Comparison of ENCODE assay signal across 8 cellular contexts in the genomic region with DNA sequence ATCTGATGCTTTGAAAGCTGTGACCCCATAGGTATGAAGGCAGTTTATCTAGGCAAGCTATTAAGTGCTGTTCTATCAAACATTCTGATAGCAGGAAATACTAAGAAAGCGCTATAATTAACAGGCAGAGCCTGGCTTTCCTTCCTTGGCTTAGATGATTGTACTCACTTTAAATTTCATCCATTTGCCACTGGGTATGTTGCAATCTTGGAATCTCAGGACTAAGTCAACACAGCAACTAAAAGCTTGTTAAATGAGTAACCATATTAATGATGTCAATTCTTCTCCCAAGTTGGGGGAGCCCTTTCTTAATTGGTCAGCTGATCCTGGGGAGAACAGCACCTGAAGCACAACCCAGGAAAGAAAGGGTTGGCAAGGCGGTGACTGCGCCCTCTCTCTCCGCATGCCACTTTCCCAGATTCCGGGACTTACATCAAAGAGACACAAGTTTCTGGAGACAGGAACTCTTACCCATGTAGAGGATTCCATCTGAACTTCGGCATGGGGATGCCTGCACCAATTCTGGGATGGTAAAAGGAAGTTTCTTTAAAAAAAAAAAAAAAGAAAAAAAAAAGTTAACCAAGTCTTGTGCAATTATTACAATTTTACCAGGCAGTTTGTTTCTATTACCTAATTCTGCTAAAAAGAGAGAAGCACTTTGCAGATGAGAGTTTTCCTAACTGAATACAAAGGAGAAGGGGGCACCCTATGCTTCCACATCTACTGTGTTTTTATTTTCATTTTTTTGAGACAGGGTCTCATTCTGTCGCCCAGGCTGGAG. TPM values are rescaled to one million over a fixed set of nuclear protein-coding genes. Genes with fewer than 3 reads are reported as not detected.
DNase-seq lines count a peak whose midpoint lies in the region; ATAC-seq and TF ChIP-seq lines count a peak whose summit lies in the region.

No MANE protein-coding gene starts in this region.

- H4K5ac ChIP-seq in IMR-90 (ENCODE audit: low read depth, low read length) = peak overlapping the region; percentile 39; the same call in 1 of the 2 replicates

- no peak overlapping the region; the same call in 1 of the 2 replicates for H2BK120ac ChIP-seq in IMR-90 (ENCODE audit: low read depth, low read length)

- TF ChIP-seq CTCF in IMR-90 (conservative IDR thresholded peaks at IDR 0.05; ENCODE audit: low read depth, low read length) (no peak), prostate gland (IDR thresholded peaks at IDR 0.05) (no peak), uterus (IDR thresholded peaks at IDR 0.05) (no peak)

- H3K9me1 ChIP-seq in IMR-90 (ENCODE audit: insufficient read depth, low read length) = peaks cover 2% of the 10 kb centered on the region; the same call in 1 of the 2 replicates

- intact Hi-C loops in IMR-90 (cut with micrococcal nuclease) (no loop called here), prostate gland (cut with DNase I) (no loop called here), uterus (cut with DNase I; ENCODE audit: low total_unique reads) (no loop called here)

- no peak overlapping the region for H3K23ac ChIP-seq in IMR-90 (ENCODE audit: low read depth, low read length)

- H2BK5ac ChIP-seq in IMR-90 (ENCODE audit: low read depth, low read length, poor library complexity, severe bottlenecking) = peak overlapping the region; percentile 61

- H3K18ac ChIP-seq in IMR-90 (ENCODE audit: low read depth, low read length) = peak overlapping the region; percentile 76

- TF ChIP-seq POLR2A in IMR-90 (IDR thresholded peaks at IDR 0.05; ENCODE audit: low read depth, low read length) (no peak), prostate gland (IDR thresholded peaks at IDR 0.05) (no peak), uterus (IDR thresholded peaks at IDR 0.05) (no peak)

- BruUV-seq in IMR-90 (replicated peaks; lab: Mats Ljungman, UMichigan) = no TSS peak

- H4K8ac ChIP-seq in IMR-90 (ENCODE audit: low read depth in 2 of 2, low read length in 2 of 2) = peak overlapping the region in 1 of 2 experiments; percentile 49; a peak in 1 of 4 replicates

- no peaks in the 10 kb centered on the region for H4K20me1 ChIP-seq in IMR-90 (ENCODE audit: insufficient read depth, low read length)

- peaks cover 11% of the 10 kb centered on the region for H3K4me1 ChIP-seq in IMR-90 (ENCODE audit: control insufficient read depth, insufficient read depth, low read length)
- peaks cover 3% of the 10 kb centered on the region for H3K4me1 ChIP-seq in prostate gland (replicated peaks)
- H3K4me1 ChIP-seq in uterus = no peaks in the 10 kb centered on the region

- ATAC-seq in GM18502 (IDR thresholded peaks at IDR 0.05; ENCODE audit: poor library complexity, unreplicated experiment) (peak; percentile 15), IMR-90 (ENCODE audit: low read depth) (peak; percentile 79), GM19023 (IDR thresholded peaks at IDR 0.05; ENCODE audit: unreplicated experiment) (no peak)

- H3K4me2 ChIP-seq in IMR-90 (ENCODE audit: low read depth, low read length) = peak overlapping the region; percentile 33; the same call in 1 of the 2 replicates

- H3K9me3 ChIP-seq in IMR-90 (ENCODE audit: control insufficient read depth, insufficient read depth, low read length) (peaks cover 3% of the 10 kb centered on the region), prostate gland (no peaks in the 10 kb centered on the region), uterus (no peaks in the 10 kb centered on the region)

- dilution Hi-C loops in IMR-90 (cut with HindIII; ENCODE audit: low sequenced_read_pairs, unreplicated experiment) = no loop called here

- H3K27me3 ChIP-seq in IMR-90 (ENCODE audit: control insufficient read depth, insufficient read depth, low read length) (no peaks in the 10 kb centered on the region), prostate gland (replicated peaks; ENCODE audit: insufficient read depth) (no peaks in the 10 kb centered on the region), uterus (no peaks in the 10 kb centered on the region)

- H3K4me3 ChIP-seq in IMR-90 (ENCODE audit: insufficient read depth, low read depth, low read length) (no peak overlapping the region), prostate gland (no peak overlapping the region), uterus (no peak overlapping the region)

- no peak overlapping the region for H2AFZ ChIP-seq in IMR-90 (replicated peaks; ENCODE audit: low read length, poor library complexity)

- CTCF ChIA-PET in IMR-90 (lab: Yijun Ruan, JAX) = interaction anchor here (0.7 to 1.2 kb wide), 2 partner anchors 10 to 702 kb away, joined by 3 to 4 read pairs; no protein-coding TSS in a partner anchor

- peak overlapping the region; percentile 10; the same call in 1 of the 2 replicates for H2BK20ac ChIP-seq in IMR-90 (ENCODE audit: low read depth, low read length)

- H2AK9ac ChIP-seq in IMR-90 (replicated peaks; ENCODE audit: low read depth, low read length, poor library complexity) = no peak overlapping the region

- TF ChIP-seq RAD21 in IMR-90 (IDR thresholded peaks at IDR 0.05; ENCODE audit: low read length) = no peak

- DNase-seq in IMR-90 (peak; percentile 83), dedifferentiated amniotic fluid mesenchymal stem cell (ENCODE audit: extremely low spot score) (peak; percentile 36), prostate gland (ENCODE audit: low spot score) (peak; percentile 52), NCI-H526 (lab: John Stamatoyannopoulos, UW) (no peak), uterus (no peak), D341Med (ENCODE audit: low spot score) (no peak)

- H3K27ac ChIP-seq in IMR-90 (ENCODE audit: insufficient read depth, low read length) (peak overlapping the region; percentile 51; the same call in 1 of the 2 replicates), prostate gland (peak overlapping the region; percentile 51 to 57), uterus (no peak overlapping the region)

- H3K36me3 ChIP-seq in IMR-90 (ENCODE audit: control insufficient read depth, insufficient read depth, low read length) (peaks cover 13% of the 10 kb centered on the region), prostate gland (peaks cover 3 to 12% of the 10 kb centered on the region in 2 donors), uterus (no peaks in the 10 kb centered on the region)

- in situ Hi-C loops in IMR-90 (cut with MboI; ENCODE audit: low sequenced_read_pairs) = no loop called here

- no peak overlapping the region for H3K14ac ChIP-seq in IMR-90 (replicated peaks; ENCODE audit: low read depth, low read length)

- H3K4ac ChIP-seq in IMR-90 (ENCODE audit: low read depth, low read length) = no peak overlapping the region

- H3K56ac ChIP-seq in IMR-90 (ENCODE audit: extremely low read depth, insufficient read depth, low read length) = no peak overlapping the region

- 60% methylated on average over 1 of the region's 7 CpGs; no CpG with 5 or more reads in 1 of the 2 experiments for WGBS in IMR-90 (ENCODE audit: extremely low coverage in 2 of 2, insufficient read length in 1 of 2), 2 experiments
- 53% methylated on average over 7 of the region's 7 CpGs for WGBS in prostate gland

- H4K91ac ChIP-seq in IMR-90 (ENCODE audit: insufficient read depth, low read depth, low read length) = no peak overlapping the region

- H3K79me1 ChIP-seq in IMR-90 (ENCODE audit: low read depth in 1 of 2, low read length in 2 of 2) = no peaks in the 10 kb centered on the region

- H2BK15ac ChIP-seq in IMR-90 (ENCODE audit: low read depth, low read length) = 0 out of 3 replicates have a peak overlapping the region, but pooled peaks have one; percentile 6

- H2AK5ac ChIP-seq in IMR-90 (ENCODE audit: low read depth, low read length) = no peak overlapping the region

- H3K9ac ChIP-seq in IMR-90 (ENCODE audit: low read depth, low read length) = no peak overlapping the region

- POLR2A ChIA-PET in IMR-90 (lab: Charles Lee; ENCODE audit: unreplicated experiment) = no interaction called here

TF ChIP-seq in IMR-90, 13 proteins besides CTCF, POLR2A, EP300 and RAD21:
- TF ChIP-seq BHLHE40 (IDR thresholded peaks at IDR 0.05; ENCODE audit: low read depth, low read length) (no peak), CEBPB (IDR thresholded peaks at IDR 0.05; ENCODE audit: low read depth, low read length) (peak; percentile 98), FOS (IDR thresholded peaks at IDR 0.05; ENCODE audit: low read depth, low read length) (0 out of 2 replicates have a peak, but pooled peaks have one; percentile 12)
- TF ChIP-seq, protein P1, sequence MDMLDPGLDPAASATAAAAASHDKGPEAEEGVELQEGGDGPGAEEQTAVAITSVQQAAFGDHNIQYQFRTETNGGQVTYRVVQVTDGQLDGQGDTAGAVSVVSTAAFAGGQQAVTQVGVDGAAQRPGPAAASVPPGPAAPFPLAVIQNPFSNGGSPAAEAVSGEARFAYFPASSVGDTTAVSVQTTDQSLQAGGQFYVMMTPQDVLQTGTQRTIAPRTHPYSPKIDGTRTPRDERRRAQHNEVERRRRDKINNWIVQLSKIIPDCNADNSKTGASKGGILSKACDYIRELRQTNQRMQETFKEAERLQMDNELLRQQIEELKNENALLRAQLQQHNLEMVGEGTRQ (IDR thresholded peaks at IDR 0.05; ENCODE audit: low read depth, low read length) = peak; percentile 70; the same call in 1 of the 2 replicates
TF ChIP-seq in IMR-90: peak in this region for 3.

RNA-seq across cellular contexts. Expression of a gene that starts 54.5 kb away (rescaled TPM):
- total RNA-seq in IMR-90 (2012; rRNA removed) (0.28 TPM in 1 of 2 replicates, not detected in the other), prostate gland (10 to 100 TPM in 1 of 2 donors, 1 to 10 TPM in 1; 7.3 to 12.6 TPM), uterus (100 to 1,000 TPM in 1 of 4 donors, 10 to 100 TPM in 3; 20.6 to 108 (median 42.4) TPM)
- polyA plus RNA-seq in IMR-90 (2012; rRNA removed) = 0.12 and 0.17 TPM in 2 replicates
- polyA plus RNA-seq in IMR-90 (2012; cell fraction: cytosol; rRNA removed) = 0.38 and 0.51 TPM in 2 replicates
- 0.08 and 0.14 TPM in 2 replicates for polyA plus RNA-seq in IMR-90 (2012; cell fraction: nucleus; rRNA removed; ENCODE audit: low replicate concordance)

RNA-seq across cellular contexts. Expression of a gene that starts 55.0 kb away (rescaled TPM):
- total RNA-seq in IMR-90 (2012; rRNA removed) (2.2 and 2.7 TPM in 2 replicates), prostate gland (10 to 100 TPM; 14.4 to 21.4 TPM), uterus (10 to 100 TPM in 3 of 4 donors, 1 to 10 TPM in 1; 4.4 to 56.5 (median 15.0) TPM)
- 3.7 and 4.1 TPM in 2 replicates for polyA plus RNA-seq in IMR-90 (2012; rRNA removed)
- polyA plus RNA-seq in IMR-90 (2012; cell fraction: cytosol; rRNA removed) = 3.2 and 3.4 TPM in 2 replicates
- 7.5 and 10.9 TPM in 2 replicates for polyA plus RNA-seq in IMR-90 (2012; cell fraction: nucleus; rRNA removed; ENCODE audit: low replicate concordance)

Comparison
In these comparisons a context has a peak if more than half of its experiments do, and no peak if none do; other contexts are left out.
1. DNase-seq: peak in IMR-90 (single experiment), dedifferentiated amniotic fluid mesenchymal stem cell (single experiment) and prostate gland (single experiment); none in NCI-H526 (0 of 2), uterus (0 of 2) and D341Med (single experiment).
2. H3K27ac ChIP-seq: peak in IMR-90 (single experiment) and prostate gland (2 of 2); none in uterus (0 of 2).